27 cellular contexts compared by ENCODE assay signal in the genomic region with DNA sequence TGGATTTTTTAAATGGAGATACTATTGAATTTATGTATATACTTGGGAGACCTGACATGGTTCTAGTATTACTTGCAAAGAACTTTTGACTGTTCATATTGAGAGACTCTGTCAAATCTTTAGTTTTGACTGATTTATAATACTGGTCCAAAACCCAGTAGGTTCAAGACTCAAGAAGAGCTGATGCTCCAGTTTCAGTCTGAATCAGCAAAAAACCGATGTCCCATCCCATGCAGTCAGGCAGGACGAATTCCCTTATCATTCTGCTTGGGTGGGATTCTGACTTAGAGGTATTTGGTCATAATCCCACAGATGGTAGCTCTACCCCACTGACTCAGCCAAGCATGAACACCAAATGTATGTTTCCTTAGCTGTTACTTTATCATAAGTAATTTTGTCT. TPM values are rescaled to one million over a fixed set of nuclear protein-coding genes. Genes with fewer than 3 reads are reported as not detected.
DNase-seq lines count a peak whose midpoint lies in the region; ATAC-seq, FAIRE-seq and TF ChIP-seq lines count a peak whose summit lies in the region.
"Had no signal": no experiment of that assay in that cellular context is flagged by ENCODE, and none has a peak within 500 bp of the region (broad histone marks: within the 10 kb centered on the region; RNA-seq: fewer than 3 reads in every experiment).

No MANE protein-coding gene starts in this region.

- ATAC-seq in SK-N-SH treated with all-trans-retinoic acid at 6 μM for 48 hours (no peak), A549 (no peak), K562 (no peak), left ventricle myocardium superior (no peak), HG02885 (IDR thresholded peaks at IDR 0.05; ENCODE audit: poor library complexity, unreplicated experiment) (no peak)
- ATAC-seq: GM12878 had no signal

- POLR2A ChIA-PET in SK-N-SH (lab: Yijun Ruan, JAX) (no interaction called here), A549 (lab: Yijun Ruan, JAX) (no interaction called here), K562 (lab: Yijun Ruan, JAX) (interaction anchor here (0.7 kb wide), 1 partner anchor 36 kb away, joined by 3 read pairs; no protein-coding TSS in a partner anchor)

- no peaks in the 10 kb centered on the region for H3F3A ChIP-seq in SK-N-SH (replicated peaks; ENCODE audit: insufficient read depth)

- no peaks in the 10 kb centered on the region for H3K9me2 ChIP-seq in SK-N-SH

- H3K4me2 ChIP-seq in SK-N-SH (no peak overlapping the region), A549 (no peak overlapping the region), K562 (ENCODE audit: insufficient read depth, low read length) (no peak overlapping the region)
- H3K4me2 ChIP-seq: BLaER1 had no signal

- no peaks in the 10 kb centered on the region for H4K20me1 ChIP-seq in SK-N-SH (ENCODE audit: insufficient read depth)
- H4K20me1 ChIP-seq in K562 (replicated peaks; ENCODE audit: control insufficient read depth, insufficient read depth, low read length), result peaks cover 4% of the 10 kb centered on the region; the same call in 1 of the 2 replicates
- H4K20me1 ChIP-seq: BLaER1 had no signal

- no peak overlapping the region for H3K9ac ChIP-seq in SK-N-SH
- H3K9ac ChIP-seq in K562 (ENCODE audit: insufficient read depth in 1 of 2, low read depth in 2 of 2, low read length in 2 of 2), result no peak overlapping the region
- H3K9ac ChIP-seq: BLaER1 had no signal

- in situ Hi-C loops in K562 (cut with MboI), result no loop called here

- H3K27ac ChIP-seq in SK-N-SH (ENCODE audit: low read depth in 2 of 2, low read length in 1 of 2), result no peak overlapping the region
- no peak overlapping the region for H3K27ac ChIP-seq in A549
- H3K27ac ChIP-seq in K562 (ENCODE audit: extremely low read depth, low read depth, low read length), result no peak overlapping the region
- H3K27ac ChIP-seq: 22Rv1, BLaER1 had no signal

- no peaks in the 10 kb centered on the region for H3K9me1 ChIP-seq in K562 (ENCODE audit: control insufficient read depth, insufficient read depth, low read length)

- H3K4me3 ChIP-seq in SK-N-SH (ENCODE audit: low read depth in 2 of 2, low read length in 1 of 2), result no peak overlapping the region
- H3K4me3 ChIP-seq in A549, result no peak overlapping the region
- no peak overlapping the region for H3K4me3 ChIP-seq in K562
- H3K4me3 ChIP-seq: BLaER1, GM12878 had no signal

- H2AFZ ChIP-seq in SK-N-SH (ENCODE audit: low read depth) (0 out of 2 replicates have a peak overlapping the region, but pooled peaks have one; percentile 22), K562 (ENCODE audit: low read depth, low read length) (no peak overlapping the region)

- DNase-seq in SK-N-SH, result no peak
- DNase-seq in A549 (ENCODE audit: low read depth in 1 of 2, low spot score in 1 of 2), result no peak
- no peak for DNase-seq in K562 (ENCODE audit: extremely low read depth in 1 of 4, low spot score in 3 of 4)
- no peak for DNase-seq in left ventricle myocardium superior
- DNase-seq: ACHN; BE2C; C1 segment of cervical spinal cord; CD4-positive, alpha-beta memory T cell; CD4-positive, CD25-positive, alpha-beta regulatory T cell; CD8-positive, alpha-beta memory T cell; COR-L47; DMS 273 treated with DMSO at 0.1 percent for 48 hours; DMS153; DMS53; DMS79; DND-41; EL; GDM1 had no signal

- FAIRE-seq in A549 (lab: Jason Lieb, UNC) (no peak), K562 (lab: Jason Lieb, UNC) (no peak)
- FAIRE-seq: GM12878, GM12892, GM18507 had no signal

- CTCF ChIA-PET in SK-N-SH (lab: Yijun Ruan, JAX), result interaction anchor here (1.3 kb wide), 1 partner anchor 308 kb away, joined by 3 read pairs; no protein-coding TSS in a partner anchor
- CTCF ChIA-PET in A549 (lab: Yijun Ruan, JAX), result interaction anchor here (1.0 to 1.2 kb wide), 3 partner anchors 37 to 352 kb away, joined by 3 read pairs; no protein-coding TSS in a partner anchor
- CTCF ChIA-PET in K562 (lab: Yijun Ruan, JAX; ENCODE audit: low intra/inter-chr PET ratio), result no interaction called here

- no peaks in the 10 kb centered on the region for H3K36me3 ChIP-seq in SK-N-SH (replicated peaks in 1 of 2; ENCODE audit: control insufficient read depth in 1 of 2, insufficient read depth in 2 of 2, low read length in 1 of 2)
- no peaks in the 10 kb centered on the region for H3K36me3 ChIP-seq in K562 (ENCODE audit: control insufficient read depth, insufficient read depth, low read length)
- H3K36me3 ChIP-seq: BE2C, BLaER1 had no signal

- BruUV-seq in K562 (replicated peaks; lab: Mats Ljungman, UMichigan), result no TSS peak

- TF ChIP-seq POLR2A in A549 (IDR thresholded peaks at IDR 0.05; ENCODE audit: low read length), result no peak
- no peak for TF ChIP-seq POLR2A in K562 (conservative IDR thresholded peaks at IDR 0.05)

- TF ChIP-seq EP300 in SK-N-SH (IDR thresholded peaks at IDR 0.05; ENCODE audit: borderline replicate concordance in 1 of 2, low read depth in 1 of 2, low read length in 1 of 2), result no peak
- no peak for TF ChIP-seq EP300 in A549 (IDR thresholded peaks at IDR 0.05)
- TF ChIP-seq EP300 in K562 (IDR thresholded peaks at IDR 0.05; ENCODE audit: low read length), result no peak

- WGBS in SK-N-SH (ENCODE audit: low lambda C conversion rate), result 13% methylated on average over 2 of the region's 2 CpGs
- WGBS in A549 (ENCODE audit: missing lambda C conversion rate), result 0% methylated on average over 2 of the region's 2 CpGs
- WGBS in K562 (ENCODE audit: insufficient coverage, low coverage, missing lambda C conversion rate), result 0% methylated on average over 2 of the region's 2 CpGs

- TF ChIP-seq CTCF in SK-N-SH (IDR thresholded peaks at IDR 0.05), result no peak
- TF ChIP-seq CTCF in A549 (IDR thresholded peaks at IDR 0.05), result no peak
- no peak for TF ChIP-seq CTCF in K562 (IDR thresholded peaks at IDR 0.05 in 2 of 3, conservative IDR thresholded peaks at IDR 0.05 in 1 of 3; ENCODE audit: insufficient read depth in 2 of 3, low read depth in 1 of 3, low read length in 3 of 3)

- H3K27me3 ChIP-seq in SK-N-SH (ENCODE audit: insufficient read depth) (no peaks in the 10 kb centered on the region), K562 (ENCODE audit: control insufficient read depth in 2 of 2, insufficient read depth in 2 of 2, low read length in 2 of 2) (peaks cover 0 to 4% of the 10 kb centered on the region in 2 experiments; a peak in 1 of 5 replicates)
- H3K27me3 ChIP-seq: BLaER1 had no signal

- TF ChIP-seq RAD21 in SK-N-SH (IDR thresholded peaks at IDR 0.05; ENCODE audit: low read length) (no peak), A549 (conservative IDR thresholded peaks at IDR 0.05 in 1 of 2, IDR thresholded peaks at IDR 0.05 in 1 of 2) (no peak), K562 (CRISPR knock-in tag; conservative IDR thresholded peaks at IDR 0.05 in 1 of 2, IDR thresholded peaks at IDR 0.05 in 1 of 2) (no peak)

- H3K9me3 ChIP-seq in SK-N-SH, result no peaks in the 10 kb centered on the region
- no peaks in the 10 kb centered on the region for H3K9me3 ChIP-seq in A549
- H3K9me3 ChIP-seq in K562 (replicated peaks; ENCODE audit: control insufficient read depth, insufficient read depth, low read depth, low read length), result no peaks in the 10 kb centered on the region
- H3K9me3 ChIP-seq: BE2C, BLaER1 had no signal

- no peaks in the 10 kb centered on the region for H3K79me2 ChIP-seq in SK-N-SH (ENCODE audit: insufficient read depth)
- H3K79me2 ChIP-seq in K562 (ENCODE audit: control insufficient read depth, insufficient read depth, low read length), result no peaks in the 10 kb centered on the region

- H3K4me1 ChIP-seq in SK-N-SH (ENCODE audit: control insufficient read depth in 1 of 2, insufficient read depth in 2 of 2, low read depth in 1 of 2, low read length in 1 of 2), result no peaks in the 10 kb centered on the region
- no peaks in the 10 kb centered on the region for H3K4me1 ChIP-seq in A549
- no peaks in the 10 kb centered on the region for H3K4me1 ChIP-seq in K562 (replicated peaks in 1 of 2; ENCODE audit: control insufficient read depth in 2 of 2, insufficient read depth in 2 of 2, low read length in 2 of 2)
- H3K4me1 ChIP-seq: BE2C, BLaER1 had no signal

- intact Hi-C loops in K562 (cut with micrococcal nuclease), result no loop called here
- intact Hi-C loops in left ventricle myocardium superior (cut with micrococcal nuclease), result no loop called here

TF ChIP-seq in SK-N-SH, 30 proteins besides CTCF, POLR2A, EP300 and RAD21:
- no peak for TF ChIP-seq FOXJ3 (CRISPR knock-in tag; IDR thresholded peaks at IDR 0.05)

TF ChIP-seq in A549, 52 proteins besides CTCF, POLR2A, EP300 and RAD21:
- peak; percentile 56 for TF ChIP-seq MAFK (IDR thresholded peaks at IDR 0.05; ENCODE audit: partially characterized antibody)
- no peak for TF ChIP-seq PHF8 (IDR thresholded peaks at IDR 0.05; ENCODE audit: borderline replicate concordance, low read depth)

TF ChIP-seq in K562, 482 proteins besides CTCF, POLR2A, EP300 and RAD21 (continues in another document):
- peak; percentile 16; the same call in 1 of the 2 replicates for TF ChIP-seq MAFF (IDR thresholded peaks at IDR 0.05; ENCODE audit: low read length)

RNA-seq across cellular contexts. Expression of a gene that starts 29.5 kb away (rescaled TPM):
- 4.5 and 5.5 TPM in 2 replicates for polyA plus RNA-seq in SK-N-SH (2012; rRNA removed)
- polyA plus RNA-seq in SK-N-SH (2012; cell fraction: cytosol; rRNA removed), result 2.6 and 3.0 TPM in 2 replicates
- 17.1 and 27.2 TPM in 2 replicates for polyA plus RNA-seq in SK-N-SH (2012; cell fraction: nucleus; rRNA removed)
- 0.03 TPM in 1 of 2 replicates, not detected in the other for polyA plus RNA-seq in A549 (2011; rRNA removed)
- not detected in 2 replicates for polyA plus RNA-seq in A549 (2012; cell fraction: cytosol; rRNA removed)
- not detected in 2 replicates for polyA plus RNA-seq in A549 (2012; cell fraction: nucleus; rRNA removed)
- not detected in 3 replicates for polyA plus RNA-seq in A549 (2017; fragmentation: RNase III; extraction: RNeasy Plus Mini Kit Qiagen cat#74134 plus additional on column Dnase treatment)
- polyA minus RNA-seq in A549 (2011; rRNA and poly(A)+ RNA removed), result not detected in 2 replicates
- total RNA-seq in K562 (2011; cell fraction: chromatin; rRNA removed; ENCODE audit: low replicate concordance), result 0.46 and 1.1 TPM in 2 replicates
- 0.50 and 0.53 TPM in 2 replicates for total RNA-seq in K562 (2011; cell fraction: nucleolus; rRNA removed)
- 0.31 and 0.51 TPM in 2 replicates for total RNA-seq in K562 (2011; cell fraction: nucleoplasm; rRNA removed)
- 0.12 and 0.27 TPM in 2 replicates for total RNA-seq in K562 (2014; rRNA removed)
- total RNA-seq in K562 (2014; rRNA removed; fragmentation: Illumina TruSeq; extraction: Trizol), result 0.22 and 0.29 TPM in 2 replicates
- 0.22 and 0.23 TPM in 2 replicates for total RNA-seq in K562 (2015; rRNA removed; fragmentation: Illumina TruSeq; extraction: Trizol)
- total RNA-seq in K562 (2021), result 0.24 and 0.34 TPM in 2 replicates
- polyA plus RNA-seq in K562 (2011; rRNA removed), result 0.05 and 0.06 TPM in 2 replicates
- 0.01 TPM in 1 of 2 replicates, not detected in the other for polyA plus RNA-seq in K562 (2011; cell fraction: cytosol; rRNA removed)
- 0.13 and 0.23 TPM in 2 replicates for polyA plus RNA-seq in K562 (2011; cell fraction: nucleus; rRNA removed)
- polyA plus RNA-seq in K562 (2012), result 0.14 and 0.98 TPM in 2 replicates
- 0.21 TPM in 2 replicates for polyA plus RNA-seq in K562 (2014; fragmentation: Illumina TruSeq; extraction: Trizol)
- under 1 TPM in 1 of 2 experiments, not detected in 1; 0.08 TPM for polyA plus RNA-seq in K562 (2014; fragmentation: Nextera tagmentation; extraction: Ambion mirVana)
- 0.19 and 0.21 TPM in 2 replicates for polyA plus RNA-seq in K562 (2014; rRNA removed)
- 0.04 and 0.09 TPM in 2 replicates for polyA minus RNA-seq in K562 (2011; rRNA and poly(A)+ RNA removed)
- not detected in 2 replicates for polyA minus RNA-seq in K562 (2011; cell fraction: cytosol; rRNA and poly(A)+ RNA removed)
- polyA minus RNA-seq in K562 (2011; cell fraction: nucleus; rRNA and poly(A)+ RNA removed), result 0.11 TPM in 1 of 2 replicates, not detected in the other
- 0.52 TPM for total RNA-seq in left ventricle myocardium superior
- total RNA-seq: G401 had no signal
- polyA plus RNA-seq: CD14-positive monocyte; CD4-positive, alpha-beta memory T cell; CD8-positive, alpha-beta memory T cell had no signal
